Comparison of ENCODE assay signal across 20 cellular contexts in genomic region chr10:77649333-77650331, GRCh38. TPM values are rescaled to one million over a fixed set of nuclear protein-coding genes. Genes with fewer than 3 reads are reported as not detected.
DNase-seq lines count a peak whose midpoint lies in the region; ATAC-seq, FAIRE-seq and TF ChIP-seq lines count a peak whose summit lies in the region.
"Had no signal": no experiment of that assay in that cellular context is flagged by ENCODE, and none has a peak within 500 bp of the region (broad histone marks: within the 10 kb centered on the region; RNA-seq: fewer than 3 reads in every experiment).

No MANE protein-coding gene starts in this region.

- no peaks in the 10 kb centered on the region for H3K36me3 ChIP-seq in stomach
- H3K36me3 ChIP-seq: breast epithelium had no signal

- TF ChIP-seq CTCF in WTC11 (IDR thresholded peaks at IDR 0.05), result no peak
- TF ChIP-seq CTCF in stomach (IDR thresholded peaks at IDR 0.05), result no peak

- H3K4me1 ChIP-seq in stomach, result no peaks in the 10 kb centered on the region
- H3K4me1 ChIP-seq: breast epithelium, parathyroid adenoma had no signal

- TF ChIP-seq POLR2A in stomach (IDR thresholded peaks at IDR 0.05), result no peak

- CTCF ChIA-PET in WTC11 (lab: Charles Lee), result interaction anchor here (0.8 to 1.2 kb wide), 2 partner anchors 62 to 239 kb away, joined by 3 to 6 read pairs; no protein-coding TSS in a partner anchor

- TF ChIP-seq EP300 in stomach (IDR thresholded peaks at IDR 0.05), result no peak

- H3K9me3 ChIP-seq in stomach, result peaks cover 0 to 10% (median 4%) of the 10 kb centered on the region in 4 donors

- H3K27ac ChIP-seq in stomach, result no peak overlapping the region
- H3K27ac ChIP-seq: breast epithelium, parathyroid adenoma had no signal

- no peak overlapping the region for H3K4me3 Mint-ChIP-seq in WTC11
- H3K4me3 Mint-ChIP-seq: CD4-positive, CD25-positive, alpha-beta regulatory T cell; stimulated activated naive CD8-positive, alpha-beta T cell treated with anti-CD3 and anti-CD28 coated beads, Interleukin-15, amount 100 ng/mL, for 72 hours had no signal

- intact Hi-C loops in stomach (cut with DNase I; ENCODE audit: low total_unique reads), result no loop called here

- H3K4me3 ChIP-seq in stomach, result no peak overlapping the region
- H3K4me3 ChIP-seq: breast epithelium had no signal

- peaks cover 37% of the 10 kb centered on the region for H3K4me1 Mint-ChIP-seq in WTC11
- H3K4me1 Mint-ChIP-seq: CD4-positive, CD25-positive, alpha-beta regulatory T cell; stimulated activated naive CD8-positive, alpha-beta T cell treated with anti-CD3 and anti-CD28 coated beads, Interleukin-15, amount 100 ng/mL, for 72 hours had no signal

- H3K27me3 Mint-ChIP-seq in WTC11 (ENCODE audit: low read depth), result peaks cover 3% of the 10 kb centered on the region

- DNase-seq in NOMO-1 (lab: John Stamatoyannopoulos, UW; ENCODE audit: unreplicated experiment in 2 of 2) (peak; percentile 39 to 65), NOMO-1 treated with dmso at 0.1 percent for 144 hours (lab: John Stamatoyannopoulos, UW; ENCODE audit: unreplicated experiment) (no peak), WTC11 (ENCODE audit: low spot score) (no peak), urothelium cell line (ENCODE audit: low spot score) (no peak), stomach (no peak), HPDE6-E6E7 (ENCODE audit: extremely low spot score) (no peak)
- DNase-seq: 8988T; activated CD4-positive, alpha-beta T cell treated with anti-CD3 and anti-CD28 coated beads, Interleukin-2, amount 50 U/mL, for 1 hour; CD4-positive, CD25-positive, alpha-beta regulatory T cell; HCEC 1CT; NCI-H2171; NK-92 treated with Interleukin-12 subunit alpha and Interleukin-12 subunit beta, amount 100 ng/mL, for 24 hours; stimulated activated CD4-positive, alpha-beta T cell treated with anti-CD3 and anti-CD28 coated beads, Interleukin-12 subunit alpha, Interleukin-12 subunit beta, amount 100 ng/mL, for 4 hours; stimulated activated naive CD8-positive, alpha-beta T cell treated with anti-CD3 and anti-CD28 coated beads, Interleukin-15, amount 100 ng/mL, for 72 hours had no signal

- H3K9me3 Mint-ChIP-seq in WTC11, result peaks cover 28% of the 10 kb centered on the region

- POLR2A ChIA-PET in WTC11 (lab: Charles Lee), result no interaction called here

- peaks cover 0 to 24% (median 0%) of the 10 kb centered on the region in 3 donors for H3K27me3 ChIP-seq in stomach

- peaks cover 17% of the 10 kb centered on the region for H3K36me3 Mint-ChIP-seq in WTC11
- H3K36me3 Mint-ChIP-seq: CD4-positive, CD25-positive, alpha-beta regulatory T cell had no signal

- ATAC-seq in HG03342 (IDR thresholded peaks at IDR 0.05; ENCODE audit: unreplicated experiment), result peak; percentile 43
- peak; percentile 73 for ATAC-seq in WTC11
- ATAC-seq in HG03139 (IDR thresholded peaks at IDR 0.05; ENCODE audit: unreplicated experiment), result no peak
- ATAC-seq: activated naive CD4-positive, alpha-beta T cell treated with anti-CD3 and anti-CD28 coated beads, Interleukin-2, amount 50 U/mL, for 72 hours; stimulated activated naive CD8-positive, alpha-beta T cell treated with anti-CD3 and anti-CD28 coated beads, Interleukin-15, amount 100 ng/mL, for 72 hours had no signal

- H3K27ac Mint-ChIP-seq in WTC11, result no peak overlapping the region; the same call in 1 of the 2 replicates
- H3K27ac Mint-ChIP-seq: activated naive CD4-positive, alpha-beta T cell treated with anti-CD3 and anti-CD28 coated beads, Interleukin-2, amount 50 U/mL, for 72 hours; CD4-positive, CD25-positive, alpha-beta regulatory T cell had no signal

- 67 to 79% (median 76%) methylated on average over 8 of the region's 8 CpGs for WGBS in stomach, 5 donors

- no peak for FAIRE-seq in urothelium cell line (lab: Jason Lieb, UNC)
- FAIRE-seq: HTR-8/SVneo had no signal

TF ChIP-seq in WTC11, 78 proteins besides CTCF, POLR2A, EP300 and RAD21:
- TF ChIP-seq ZNF423 (CRISPR knock-in tag; IDR thresholded peaks at IDR 0.05) (peak; percentile 75; the same call in 1 of the 2 replicates), FOXP1 (CRISPR knock-in tag; IDR thresholded peaks at IDR 0.05; ENCODE audit: borderline replicate concordance) (0 out of 2 replicates have a peak, but pooled peaks have one; percentile 22), ZNF512 (CRISPR knock-in tag; IDR thresholded peaks at IDR 0.05; ENCODE audit: borderline replicate concordance) (peak; percentile 51; the same call in 1 of the 2 replicates), KAT7 (CRISPR knock-in tag; IDR thresholded peaks at IDR 0.05; ENCODE audit: borderline replicate concordance) (no peak), SP1 (CRISPR knock-in tag; conservative IDR thresholded peaks at IDR 0.05) (no peak)
TF ChIP-seq in WTC11: peak in this region for 3.

RNA-seq across cellular contexts. Expression of gene KCNMA1, which starts 12.0 kb away (rescaled TPM):
- total RNA-seq in WTC11 (2021), result 4.1 to 7.3 TPM (median 5.3 TPM) in 3 replicates
- 100 to 1,000 TPM in 2 of 5 donors, 10 to 100 TPM in 3; 41.4 to 155 (median 76.9) TPM for total RNA-seq in stomach
- polyA plus RNA-seq in stomach, result 10 to 100 TPM in 1 of 3 donors, 1 to 10 TPM in 1, under 1 TPM in 1; 0.92 to 26.0 (median 2.8) TPM
- total RNA-seq: activated naive CD4-positive, alpha-beta T cell treated with anti-CD3 and anti-CD28 coated beads, Interleukin-2, amount 50 U/mL, for 72 hours; CD4-positive, CD25-positive, alpha-beta regulatory T cell had no signal
- polyA plus RNA-seq: CD4-positive, CD25-positive, alpha-beta regulatory T cell had no signal

Comparison
In these comparisons a context has a peak if more than half of its experiments do, and no peak if none do; other contexts are left out.
1. DNase-seq: peak in NOMO-1 (2 of 2); none in NOMO-1 treated with dmso at 0.1 percent for 144 hours (single experiment), WTC11 (single experiment), urothelium cell line (single experiment), stomach (single experiment) and HPDE6-E6E7 (single experiment).